ENCODE assay signal across 14 cellular contexts in the genomic region with DNA sequence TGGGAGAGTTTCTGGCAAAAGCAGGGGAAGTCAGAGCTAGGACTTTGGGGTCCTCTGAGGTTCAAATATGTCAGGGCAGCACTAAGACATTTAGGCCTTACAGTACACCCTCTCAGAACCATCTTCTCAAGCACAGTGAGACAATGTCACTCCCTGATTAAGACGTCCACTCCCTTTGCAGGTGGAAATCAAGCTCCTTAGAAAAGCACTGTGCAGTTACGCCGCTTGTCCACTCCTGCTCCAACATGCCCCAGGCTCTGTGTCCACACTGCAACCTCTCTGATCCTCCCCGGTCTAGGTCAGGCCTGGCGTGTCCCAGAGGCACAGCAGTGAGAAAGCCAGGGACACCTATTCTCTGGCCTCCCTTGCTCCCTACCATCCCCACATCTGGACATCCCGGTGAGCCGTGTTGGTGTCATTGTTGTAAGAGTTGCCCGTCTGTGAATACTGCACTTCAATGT.
A peak's percentile ranks its signal among the peaks of the same experiment; 100 is the strongest.
DNase-seq lines count a peak whose midpoint lies in the region; ATAC-seq and TF ChIP-seq lines count a peak whose summit lies in the region.
"Had no signal": no experiment of that assay in that cellular context is flagged by ENCODE, and none has a peak within 500 bp of the region (broad histone marks: within the 10 kb centered on the region; RNA-seq: fewer than 3 reads in every experiment).

No MANE protein-coding gene starts in this region.

- H3K36me3 Mint-ChIP-seq in central memory CD8-positive, alpha-beta T cell (ENCODE audit: insufficient read depth), result peaks cover 5% of the 10 kb centered on the region
- no peaks in the 10 kb centered on the region for H3K36me3 Mint-ChIP-seq in Calu3 (ENCODE audit: insufficient read depth, unreplicated experiment)
- H3K36me3 Mint-ChIP-seq in GM23338 (ENCODE audit: low read depth), result peaks cover 6% of the 10 kb centered on the region; the same call in 2 of the 3 replicates

- no peaks in the 10 kb centered on the region for H3K9me3 Mint-ChIP-seq in central memory CD8-positive, alpha-beta T cell
- H3K9me3 Mint-ChIP-seq in Calu3 (ENCODE audit: low read depth, unreplicated experiment) (peaks cover 6% of the 10 kb centered on the region), GM23338 (peaks cover 9% of the 10 kb centered on the region; the same call in 2 of the 3 replicates)

- H3K27ac Mint-ChIP-seq in central memory CD8-positive, alpha-beta T cell (ENCODE audit: low read depth), result peak overlapping the region; percentile 26
- no peak overlapping the region for H3K27ac Mint-ChIP-seq in Calu3 (ENCODE audit: unreplicated experiment)
- H3K27ac Mint-ChIP-seq in GM23338, result no peak overlapping the region
- H3K27ac Mint-ChIP-seq: B cell had no signal

- ATAC-seq in GM18511 (IDR thresholded peaks at IDR 0.05; ENCODE audit: unreplicated experiment), result peak; percentile 46
- ATAC-seq in GM19455 (IDR thresholded peaks at IDR 0.05; ENCODE audit: unreplicated experiment), result peak; percentile 28
- ATAC-seq in HG03103 (IDR thresholded peaks at IDR 0.05; ENCODE audit: low read depth, unreplicated experiment), result peak; percentile 16
- no peak for ATAC-seq in central memory CD8-positive, alpha-beta T cell (replicated peaks; ENCODE audit: extremely low read depth, poor library complexity, severe bottlenecking)
- no peak for ATAC-seq in GM23338
- ATAC-seq in HG02981 (IDR thresholded peaks at IDR 0.05; ENCODE audit: unreplicated experiment), result no peak
- ATAC-seq: mucosa of descending colon, Panc1 had no signal

- no peaks in the 10 kb centered on the region for H3K36me3 ChIP-seq in GM23338 (ENCODE audit: insufficient read depth)

- H3K27ac ChIP-seq in GM23338 (ENCODE audit: low read depth), result no peak overlapping the region
- H3K27ac ChIP-seq: coronary artery had no signal

- no peaks in the 10 kb centered on the region for H4K20me1 ChIP-seq in GM23338 (replicated peaks; ENCODE audit: insufficient read depth)

- CTCF ChIA-PET in Calu3 (lab: Charles Lee), result interaction anchor here (0.7 kb wide), 1 partner anchor 541 kb away, joined by 4 read pairs; no protein-coding TSS in a partner anchor

- TF ChIP-seq CTCF in Calu3 (IDR thresholded peaks at IDR 0.05; ENCODE audit: unreplicated experiment), result no peak
- TF ChIP-seq CTCF in GM23338 (conservative IDR thresholded peaks at IDR 0.05; ENCODE audit: low read depth in 2 of 2), result no peak

- peaks cover 6% of the 10 kb centered on the region for H3K4me1 ChIP-seq in GM23338 (ENCODE audit: insufficient read depth)

- no peaks in the 10 kb centered on the region for H3K79me2 ChIP-seq in GM23338 (replicated peaks; ENCODE audit: insufficient read depth)

- no peaks in the 10 kb centered on the region for H3K27me3 ChIP-seq in GM23338 (ENCODE audit: insufficient read depth)

- no peak overlapping the region for H3K4me3 Mint-ChIP-seq in central memory CD8-positive, alpha-beta T cell
- no peak overlapping the region for H3K4me3 Mint-ChIP-seq in Calu3 (ENCODE audit: low read depth, unreplicated experiment)
- no peak overlapping the region for H3K4me3 Mint-ChIP-seq in GM23338
- H3K4me3 Mint-ChIP-seq: B cell had no signal

- 0 out of 2 replicates have a peak, but pooled peaks cover 8% of the 10 kb centered on the region for H3K9me2 ChIP-seq in GM23338 (ENCODE audit: insufficient read depth)

- H3K4me1 Mint-ChIP-seq in central memory CD8-positive, alpha-beta T cell, result peaks cover 20% of the 10 kb centered on the region
- no peaks in the 10 kb centered on the region for H3K4me1 Mint-ChIP-seq in Calu3 (ENCODE audit: low read depth, unreplicated experiment)
- peaks cover 14% of the 10 kb centered on the region for H3K4me1 Mint-ChIP-seq in GM23338

- intact Hi-C loops in Calu3 (cut with micrococcal nuclease; ENCODE audit: unreplicated experiment), result no loop called here

- no peak overlapping the region for H3K4me2 ChIP-seq in GM23338

- H3K4me3 ChIP-seq in GM23338, result no peak overlapping the region
- H3K4me3 ChIP-seq: coronary artery, mucosa of descending colon had no signal

- H2AFZ ChIP-seq in GM23338, result no peak overlapping the region

- no TSS peak for BruUV-seq in Calu3 (replicated peaks; lab: Mats Ljungman, UMichigan)

- H3F3A ChIP-seq in GM23338 (replicated peaks; ENCODE audit: low read depth), result no peaks in the 10 kb centered on the region

- H3K27me3 Mint-ChIP-seq in central memory CD8-positive, alpha-beta T cell, result no peaks in the 10 kb centered on the region
- H3K27me3 Mint-ChIP-seq in Calu3 (ENCODE audit: unreplicated experiment) (no peaks in the 10 kb centered on the region), GM23338 (ENCODE audit: insufficient read depth, low read depth, poor library complexity) (peaks cover 3% of the 10 kb centered on the region)

- DNase-seq in central memory CD8-positive, alpha-beta T cell (ENCODE audit: low spot score in 2 of 2), result no peak
- DNase-seq in NK-92 (lab: John Stamatoyannopoulos, UW; ENCODE audit: unreplicated experiment) (no peak), Calu3 (no peak), GM23338 (ENCODE audit: low spot score) (no peak)
- DNase-seq: activated CD4-positive, alpha-beta T cell treated with anti-CD3 and anti-CD28 coated beads, Interleukin-2, amount 50 U/mL, for 4 hours; mucosa of descending colon; retina had no signal

TF ChIP-seq in GM23338, 12 proteins besides CTCF, POLR2A, EP300 and RAD21:
- TF ChIP-seq ZNF331 (CRISPR knock-in tag; IDR thresholded peaks at IDR 0.05; ENCODE audit: low read depth), result no peak
- TF ChIP-seq CREB1 (CRISPR knock-in tag; IDR thresholded peaks at IDR 0.05; ENCODE audit: low read depth), result no peak
- TF ChIP-seq, protein P1, sequence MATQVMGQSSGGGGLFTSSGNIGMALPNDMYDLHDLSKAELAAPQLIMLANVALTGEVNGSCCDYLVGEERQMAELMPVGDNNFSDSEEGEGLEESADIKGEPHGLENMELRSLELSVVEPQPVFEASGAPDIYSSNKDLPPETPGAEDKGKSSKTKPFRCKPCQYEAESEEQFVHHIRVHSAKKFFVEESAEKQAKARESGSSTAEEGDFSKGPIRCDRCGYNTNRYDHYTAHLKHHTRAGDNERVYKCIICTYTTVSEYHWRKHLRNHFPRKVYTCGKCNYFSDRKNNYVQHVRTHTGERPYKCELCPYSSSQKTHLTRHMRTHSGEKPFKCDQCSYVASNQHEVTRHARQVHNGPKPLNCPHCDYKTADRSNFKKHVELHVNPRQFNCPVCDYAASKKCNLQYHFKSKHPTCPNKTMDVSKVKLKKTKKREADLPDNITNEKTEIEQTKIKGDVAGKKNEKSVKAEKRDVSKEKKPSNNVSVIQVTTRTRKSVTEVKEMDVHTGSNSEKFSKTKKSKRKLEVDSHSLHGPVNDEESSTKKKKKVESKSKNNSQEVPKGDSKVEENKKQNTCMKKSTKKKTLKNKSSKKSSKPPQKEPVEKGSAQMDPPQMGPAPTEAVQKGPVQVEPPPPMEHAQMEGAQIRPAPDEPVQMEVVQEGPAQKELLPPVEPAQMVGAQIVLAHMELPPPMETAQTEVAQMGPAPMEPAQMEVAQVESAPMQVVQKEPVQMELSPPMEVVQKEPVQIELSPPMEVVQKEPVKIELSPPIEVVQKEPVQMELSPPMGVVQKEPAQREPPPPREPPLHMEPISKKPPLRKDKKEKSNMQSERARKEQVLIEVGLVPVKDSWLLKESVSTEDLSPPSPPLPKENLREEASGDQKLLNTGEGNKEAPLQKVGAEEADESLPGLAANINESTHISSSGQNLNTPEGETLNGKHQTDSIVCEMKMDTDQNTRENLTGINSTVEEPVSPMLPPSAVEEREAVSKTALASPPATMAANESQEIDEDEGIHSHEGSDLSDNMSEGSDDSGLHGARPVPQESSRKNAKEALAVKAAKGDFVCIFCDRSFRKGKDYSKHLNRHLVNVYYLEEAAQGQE (IDR thresholded peaks at IDR 0.05; ENCODE audit: unreplicated experiment), result no peak
- TF ChIP-seq EZH2phosphoT487 (IDR thresholded peaks at IDR 0.05; ENCODE audit: unreplicated experiment), result no peak
- no peak for TF ChIP-seq POLR2AphosphoS5 (IDR thresholded peaks at IDR 0.05; ENCODE audit: low read depth)
- TF ChIP-seq, protein P2, sequence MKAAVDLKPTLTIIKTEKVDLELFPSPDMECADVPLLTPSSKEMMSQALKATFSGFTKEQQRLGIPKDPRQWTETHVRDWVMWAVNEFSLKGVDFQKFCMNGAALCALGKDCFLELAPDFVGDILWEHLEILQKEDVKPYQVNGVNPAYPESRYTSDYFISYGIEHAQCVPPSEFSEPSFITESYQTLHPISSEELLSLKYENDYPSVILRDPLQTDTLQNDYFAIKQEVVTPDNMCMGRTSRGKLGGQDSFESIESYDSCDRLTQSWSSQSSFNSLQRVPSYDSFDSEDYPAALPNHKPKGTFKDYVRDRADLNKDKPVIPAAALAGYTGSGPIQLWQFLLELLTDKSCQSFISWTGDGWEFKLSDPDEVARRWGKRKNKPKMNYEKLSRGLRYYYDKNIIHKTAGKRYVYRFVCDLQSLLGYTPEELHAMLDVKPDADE (IDR thresholded peaks at IDR 0.05), result no peak
- TF ChIP-seq EZH2 (IDR thresholded peaks at IDR 0.05; ENCODE audit: low read depth, unreplicated experiment), result no peak
TF ChIP-seq in GM23338: peak in this region for 0.

Comparison
In these comparisons a context has a peak if more than half of its experiments do, and no peak if none do; other contexts are left out.
1. ATAC-seq: peak in GM18511 (single experiment), GM19455 (single experiment) and HG03103 (single experiment); none in central memory CD8-positive, alpha-beta T cell (single experiment), GM23338 (single experiment) and HG02981 (single experiment).